ENCODE assay signal across 17 cellular contexts in the genomic region with DNA sequence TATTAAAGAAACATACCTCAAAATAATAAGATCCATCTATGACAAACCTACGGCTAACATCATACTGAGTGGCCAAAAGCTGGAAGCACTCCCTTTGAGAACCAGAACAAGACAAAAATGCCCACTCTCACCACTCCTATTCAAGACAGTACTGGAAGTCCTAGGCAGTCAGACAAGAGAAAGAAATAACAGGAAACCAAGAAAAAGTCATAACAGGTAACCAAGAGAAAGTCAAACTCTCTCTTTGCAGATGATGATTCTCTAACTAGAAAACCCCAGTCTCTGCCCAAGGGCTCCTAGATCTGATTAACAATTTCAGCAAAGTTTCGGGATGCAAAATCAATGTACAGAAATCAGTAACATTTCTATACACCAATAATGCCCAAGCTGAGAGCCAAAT. TPM values are rescaled to one million over a fixed set of nuclear protein-coding genes. Genes with fewer than 3 reads are reported as not detected.
A peak's percentile ranks its signal among the peaks of the same experiment; 100 is the strongest.
DNase-seq lines count a peak whose midpoint lies in the region; ATAC-seq and TF ChIP-seq lines count a peak whose summit lies in the region.
"Had no signal": no experiment of that assay in that cellular context is flagged by ENCODE, and none has a peak within 500 bp of the region (broad histone marks: within the 10 kb centered on the region; RNA-seq: fewer than 3 reads in every experiment).

No MANE protein-coding gene starts in this region.

- H3K27ac Mint-ChIP-seq in activated CD8-positive, alpha-beta T cell treated with anti-CD3 and anti-CD28 coated beads for 36 hours, result peak overlapping the region; percentile 87
- peak overlapping the region; percentile 66 to 97 (median 91) for H3K27ac Mint-ChIP-seq in naive thymus-derived CD4-positive, alpha-beta T cell

- no peak for DNase-seq in activated CD4-positive, CD25-positive, alpha-beta regulatory T cell treated with anti-CD3 and anti-CD28 coated beads, Interleukin-2, amount 50 U/mL, for 72 hours
- no peak for DNase-seq in activated CD8-positive, alpha-beta T cell treated with anti-CD3 and anti-CD28 coated beads for 36 hours
- DNase-seq in naive thymus-derived CD4-positive, alpha-beta T cell, result peak in 5 of 9 donors; percentile 41 to 50 (median 46)
- DNase-seq in cardiac septum (ENCODE audit: low spot score), result no peak
- no peak for DNase-seq in sigmoid colon
- DNase-seq: activated CD8-positive, alpha-beta memory T cell treated with anti-CD3 and anti-CD28 coated beads, Interleukin-2, amount 50 U/mL, for 4 hours; BE2C; left cardiac atrium; NCI-H1436; retina; RPMI8226; stimulated activated naive CD4-positive, alpha-beta T cell treated with Interleukin-2 at 50 U/mL for 16 hours had no signal

- ATAC-seq in activated CD4-positive, CD25-positive, alpha-beta regulatory T cell treated with anti-CD3 and anti-CD28 coated beads, Interleukin-2, amount 50 U/mL, for 24 hours, result peak; percentile 55 to 66
- peak; percentile 57 for ATAC-seq in activated CD8-positive, alpha-beta T cell treated with anti-CD3 and anti-CD28 coated beads for 36 hours
- ATAC-seq in naive thymus-derived CD4-positive, alpha-beta T cell, result peak; percentile 64
- no peak for ATAC-seq in GM19035 (IDR thresholded peaks at IDR 0.05; ENCODE audit: unreplicated experiment)
- ATAC-seq: left cardiac atrium had no signal

- no peak for TF ChIP-seq EP300 in sigmoid colon (IDR thresholded peaks at IDR 0.05)

- no peak overlapping the region for H3K4me3 ChIP-seq in HEK293 (ENCODE audit: low read depth, low read length)
- H3K4me3 ChIP-seq in naive thymus-derived CD4-positive, alpha-beta T cell (ENCODE audit: low read length), result peak overlapping the region; percentile 33
- no peak overlapping the region for H3K4me3 ChIP-seq in sigmoid colon

- CTCF ChIA-PET in HEK293 (lab: Yijun Ruan, JAX), result interaction anchor here (1.1 kb wide), 2 partner anchors 27 to 75 kb away, joined by 4 read pairs; no protein-coding TSS in a partner anchor
- CTCF ChIA-PET in activated CD8-positive, alpha-beta T cell treated with anti-CD3 and anti-CD28 coated beads for 36 hours (lab: Charles Lee), result interaction anchor here (0.9 to 1.6 kb wide), 5 partner anchors 16 to 79 kb away, joined by 3 to 5 read pairs (median 4); no protein-coding TSS in a partner anchor
- CTCF ChIA-PET in naive thymus-derived CD4-positive, alpha-beta T cell (lab: Charles Lee), result interaction anchor here (0.7 to 2.1 kb wide), 4 partner anchors 20 to 39 kb away, joined by 3 to 8 read pairs (median 5); no protein-coding TSS in a partner anchor

- peak overlapping the region; percentile 15 for H3K4me3 Mint-ChIP-seq in activated CD8-positive, alpha-beta T cell treated with anti-CD3 and anti-CD28 coated beads for 36 hours
- H3K4me3 Mint-ChIP-seq in naive thymus-derived CD4-positive, alpha-beta T cell, result peak overlapping the region; percentile 65 to 93 (median 80)

- H3K27ac ChIP-seq in HEK293 (ENCODE audit: extremely low read depth, low read depth, low read length) (no peak overlapping the region), sigmoid colon (no peak overlapping the region)
- H3K27ac ChIP-seq in naive thymus-derived CD4-positive, alpha-beta T cell (ENCODE audit: low read depth, low read length), result peak overlapping the region; percentile 50
- H3K27ac ChIP-seq: 22Rv1, VCaP had no signal

- WGBS in sigmoid colon, 2 donors, result 85 to 95% methylated on average over 2 of the region's 2 CpGs

- no peaks in the 10 kb centered on the region for H3K27me3 ChIP-seq in naive thymus-derived CD4-positive, alpha-beta T cell (ENCODE audit: control insufficient read depth in 2 of 2, insufficient read depth in 2 of 2, low read length in 2 of 2)
- H3K27me3 ChIP-seq in sigmoid colon, result no peaks in the 10 kb centered on the region
- H3K27me3 ChIP-seq: BE2C had no signal

- peaks cover 20% of the 10 kb centered on the region for H3K9me3 Mint-ChIP-seq in activated CD8-positive, alpha-beta T cell treated with anti-CD3 and anti-CD28 coated beads for 36 hours
- H3K9me3 Mint-ChIP-seq in naive thymus-derived CD4-positive, alpha-beta T cell, result peaks cover 0 to 13% (median 0%) of the 10 kb centered on the region in 11 donors

- POLR2A ChIA-PET in HEK293 (lab: Yijun Ruan, JAX), result no interaction called here
- POLR2A ChIA-PET in activated CD8-positive, alpha-beta T cell treated with anti-CD3 and anti-CD28 coated beads for 36 hours (lab: Charles Lee), result interaction anchor here (0.7 to 2.9 kb wide), 5 partner anchors 9 to 99 kb away, joined by 3 to 10 read pairs (median 3); no protein-coding TSS in a partner anchor
- POLR2A ChIA-PET in naive thymus-derived CD4-positive, alpha-beta T cell (lab: Charles Lee), result interaction anchor here (0.6 to 1.6 kb wide), 8 partner anchors 9 to 164 kb away, joined by 3 to 8 read pairs (median 4); no protein-coding TSS in a partner anchor

- H3K4me1 ChIP-seq in HEK293 (ENCODE audit: control insufficient read depth, insufficient read depth, low read length), result no peaks in the 10 kb centered on the region
- peaks cover 30 to 71% of the 10 kb centered on the region in 2 donors for H3K4me1 ChIP-seq in naive thymus-derived CD4-positive, alpha-beta T cell (ENCODE audit: control insufficient read depth in 2 of 2, insufficient read depth in 2 of 2, low read length in 2 of 2)
- peaks cover 0 to 21% (median 8%) of the 10 kb centered on the region in 4 donors for H3K4me1 ChIP-seq in sigmoid colon

- peaks cover 0 to 6% of the 10 kb centered on the region in 2 experiments; a peak in 1 of 3 replicates for H3K36me3 ChIP-seq in HEK293 (ENCODE audit: control insufficient read depth in 2 of 2, insufficient read depth in 1 of 2, low read length in 2 of 2)
- no peaks in the 10 kb centered on the region for H3K36me3 ChIP-seq in naive thymus-derived CD4-positive, alpha-beta T cell (ENCODE audit: control insufficient read depth in 2 of 3, insufficient read depth in 3 of 3, low read length in 3 of 3)
- no peaks in the 10 kb centered on the region for H3K36me3 ChIP-seq in sigmoid colon

- TF ChIP-seq POLR2A in sigmoid colon (IDR thresholded peaks at IDR 0.05), result no peak

- no peaks in the 10 kb centered on the region for H3K27me3 Mint-ChIP-seq in activated CD8-positive, alpha-beta T cell treated with anti-CD3 and anti-CD28 coated beads for 36 hours
- no peaks in the 10 kb centered on the region for H3K27me3 Mint-ChIP-seq in naive thymus-derived CD4-positive, alpha-beta T cell

- H3K9me3 ChIP-seq in HEK293 (ENCODE audit: control insufficient read depth, insufficient read depth, low read depth, low read length), result no peaks in the 10 kb centered on the region
- H3K9me3 ChIP-seq in naive thymus-derived CD4-positive, alpha-beta T cell (ENCODE audit: control insufficient read depth in 2 of 3, low read length in 3 of 3), result no peaks in the 10 kb centered on the region
- no peaks in the 10 kb centered on the region for H3K9me3 ChIP-seq in sigmoid colon
- H3K9me3 ChIP-seq: BE2C had no signal

- intact Hi-C loops in activated CD8-positive, alpha-beta T cell treated with anti-CD3 and anti-CD28 coated beads for 36 hours (cut with micrococcal nuclease), result no loop called here
- intact Hi-C loops in naive thymus-derived CD4-positive, alpha-beta T cell (cut with micrococcal nuclease), result loop anchor here (1.0 to 2.0 kb wide), 5 partner anchors 12 to 70 kb away; a partner anchor contains a TSS
- intact Hi-C loops in cardiac septum (cut with DNase I), result no loop called here
- intact Hi-C loops in sigmoid colon (cut with DNase I), result no loop called here

- peaks cover 70% of the 10 kb centered on the region for H3K36me3 Mint-ChIP-seq in activated CD8-positive, alpha-beta T cell treated with anti-CD3 and anti-CD28 coated beads for 36 hours (ENCODE audit: low read depth)
- H3K36me3 Mint-ChIP-seq in naive thymus-derived CD4-positive, alpha-beta T cell, result peaks cover 0 to 58% (median 25%) of the 10 kb centered on the region in 5 donors

- TF ChIP-seq CTCF in HEK293 (tag by site-specific recombination; IDR thresholded peaks at IDR 0.05) (no peak), sigmoid colon (IDR thresholded peaks at IDR 0.05) (no peak)
- TF ChIP-seq CTCF in activated CD8-positive, alpha-beta T cell treated with anti-CD3 and anti-CD28 coated beads for 36 hours (IDR thresholded peaks at IDR 0.05), result no peak

- peaks cover 96% of the 10 kb centered on the region for H3K4me1 Mint-ChIP-seq in activated CD8-positive, alpha-beta T cell treated with anti-CD3 and anti-CD28 coated beads for 36 hours (ENCODE audit: low read depth)
- peaks cover 66 to 100% (median 96%) of the 10 kb centered on the region in 7 donors for H3K4me1 Mint-ChIP-seq in naive thymus-derived CD4-positive, alpha-beta T cell

TF ChIP-seq in HEK293, 187 proteins besides CTCF, POLR2A, EP300 and RAD21:
- TF ChIP-seq PRDM1 (tag by site-specific recombination; IDR thresholded peaks at IDR 0.05), result peak; percentile 38; the same call in 1 of the 2 replicates
- TF ChIP-seq YY2 (tag by site-specific recombination; IDR thresholded peaks at IDR 0.05), result no peak

RNA-seq across cellular contexts. Expression of a gene that starts 35.6 kb away (rescaled TPM):
- 100 to 1,000 TPM; 234 to 235 TPM for total RNA-seq in activated CD8-positive, alpha-beta T cell treated with anti-CD3 and anti-CD28 coated beads for 36 hours
- total RNA-seq in naive thymus-derived CD4-positive, alpha-beta T cell, result 100 to 1,000 TPM; 270 to 495 (median 437) TPM
- polyA plus RNA-seq in naive thymus-derived CD4-positive, alpha-beta T cell, result 100 to 1,000 TPM; 811 to 922 TPM
- total RNA-seq in cardiac septum, result 50.6 TPM
- total RNA-seq in sigmoid colon, result 100 to 1,000 TPM; 140 to 232 (median 203) TPM
- polyA plus RNA-seq in sigmoid colon, result 10 to 100 TPM; 37.2 to 78.3 (median 44.4) TPM

Comparison
In these comparisons a context has a peak if more than half of its experiments do, and no peak if none do; other contexts are left out.
1. DNase-seq: peak in naive thymus-derived CD4-positive, alpha-beta T cell (5 of 9); none in activated CD4-positive, CD25-positive, alpha-beta regulatory T cell treated with anti-CD3 and anti-CD28 coated beads, Interleukin-2, amount 50 U/mL, for 72 hours (single experiment), activated CD8-positive, alpha-beta T cell treated with anti-CD3 and anti-CD28 coated beads for 36 hours (single experiment), cardiac septum (single experiment) and sigmoid colon (single experiment).
2. intact Hi-C loops: an anchor here in naive thymus-derived CD4-positive, alpha-beta T cell (1.0 to 2.0 kb wide); none called in activated CD8-positive, alpha-beta T cell treated with anti-CD3 and anti-CD28 coated beads for 36 hours, cardiac septum and sigmoid colon.